Comparison of ENCODE assay signal across 7 cellular contexts in genomic region chrX:139930923-139931645, GRCh38. TPM values are rescaled to one million over a fixed set of nuclear protein-coding genes. Genes with fewer than 3 reads are reported as not detected.
DNase-seq lines count a peak whose midpoint lies in the region; ATAC-seq, FAIRE-seq and TF ChIP-seq lines count a peak whose summit lies in the region.

No MANE protein-coding gene starts in this region.

- no peaks in the 10 kb centered on the region for H3K9me3 ChIP-seq in left ventricle myocardium inferior (replicated peaks)

- H3K27me3 ChIP-seq in left ventricle myocardium inferior (ENCODE audit: low read depth) = no peaks in the 10 kb centered on the region

- H3K4me1 Mint-ChIP-seq in activated naive CD4-positive, alpha-beta T cell treated with anti-CD3 and anti-CD28 coated beads for 36 hours (ENCODE audit: low read depth) = peaks cover 21% of the 10 kb centered on the region

- CTCF ChIA-PET in activated naive CD4-positive, alpha-beta T cell treated with anti-CD3 and anti-CD28 coated beads for 36 hours (lab: Charles Lee) = no interaction called here

- TF ChIP-seq CTCF in left ventricle myocardium inferior (IDR thresholded peaks at IDR 0.05; ENCODE audit: borderline replicate concordance) (no peak), retinal pigment epithelial cell (conservative IDR thresholded peaks at IDR 0.05; ENCODE audit: low read depth, low read length) (no peak)

- intact Hi-C loops in activated naive CD4-positive, alpha-beta T cell treated with anti-CD3 and anti-CD28 coated beads for 36 hours (cut with micrococcal nuclease) = loop anchor here (2.0 to 10.0 kb wide), 3 partner anchors 22 to 114 kb away; no protein-coding TSS in a partner anchor
- intact Hi-C loops in left ventricle myocardium inferior (cut with micrococcal nuclease) = loop anchor here (1.0 kb wide), 1 partner anchor 49 kb away; no protein-coding TSS in a partner anchor

- H3K27me3 Mint-ChIP-seq in activated naive CD4-positive, alpha-beta T cell treated with anti-CD3 and anti-CD28 coated beads for 36 hours (ENCODE audit: low read depth) = no peaks in the 10 kb centered on the region

- H3K9me3 Mint-ChIP-seq in activated naive CD4-positive, alpha-beta T cell treated with anti-CD3 and anti-CD28 coated beads for 36 hours = no peaks in the 10 kb centered on the region

- H3K36me3 Mint-ChIP-seq in activated naive CD4-positive, alpha-beta T cell treated with anti-CD3 and anti-CD28 coated beads for 36 hours (ENCODE audit: low read depth) = no peaks in the 10 kb centered on the region

- no peaks in the 10 kb centered on the region for H3K4me1 ChIP-seq in left ventricle myocardium inferior

- H3K4me3 ChIP-seq in left ventricle myocardium inferior = peak overlapping the region; percentile 83
- peak overlapping the region; percentile 70 for H3K4me3 ChIP-seq in retinal pigment epithelial cell (ENCODE audit: low read length)

- peak; percentile 76 for FAIRE-seq in GM18507 (lab: Jason Lieb, UNC)

- no peak for ATAC-seq in HG03469 (IDR thresholded peaks at IDR 0.05; ENCODE audit: unreplicated experiment)

- no peaks in the 10 kb centered on the region for H3K36me3 ChIP-seq in left ventricle myocardium inferior

- peak overlapping the region; percentile 53 for H3K27ac Mint-ChIP-seq in activated naive CD4-positive, alpha-beta T cell treated with anti-CD3 and anti-CD28 coated beads for 36 hours

- no peak for DNase-seq in GM18507 (ENCODE audit: extremely low spot score, insufficient read length, low read depth)
- DNase-seq in NCI-H69 (lab: John Stamatoyannopoulos, UW) = peak; percentile 60
- DNase-seq in activated naive CD4-positive, alpha-beta T cell treated with anti-CD3 and anti-CD28 coated beads for 36 hours = peak; percentile 7
- DNase-seq in left ventricle myocardium inferior = peak; percentile 12
- DNase-seq in retinal pigment epithelial cell (ENCODE audit: low read depth) = no peak
- DNase-seq in NCI-H2081 treated with DMSO at 0.1 percent for 48 hours (lab: John Stamatoyannopoulos, UW) = no peak

- no peak overlapping the region for H3K27ac ChIP-seq in left ventricle myocardium inferior (replicated peaks)

- H3K4me3 Mint-ChIP-seq in activated naive CD4-positive, alpha-beta T cell treated with anti-CD3 and anti-CD28 coated beads for 36 hours = peak overlapping the region; percentile 74

RNA-seq across cellular contexts. Expression of gene ATP11C, which starts 1.8 kb away (rescaled TPM):
- total RNA-seq in activated naive CD4-positive, alpha-beta T cell treated with anti-CD3 and anti-CD28 coated beads for 36 hours = 10 to 100 TPM; 18.3 to 20.8 TPM
- 3.7 TPM for total RNA-seq in left ventricle myocardium inferior

RNA-seq across cellular contexts. Expression of gene CXorf66, which starts 34.2 kb away (rescaled TPM):
- total RNA-seq in activated naive CD4-positive, alpha-beta T cell treated with anti-CD3 and anti-CD28 coated beads for 36 hours = not detected
- not detected for total RNA-seq in left ventricle myocardium inferior

Comparison
In these comparisons a context has a peak if more than half of its experiments do, and no peak if none do; other contexts are left out.
1. DNase-seq: peak in NCI-H69 (single experiment), activated naive CD4-positive, alpha-beta T cell treated with anti-CD3 and anti-CD28 coated beads for 36 hours (single experiment) and left ventricle myocardium inferior (single experiment); none in GM18507 (single experiment), retinal pigment epithelial cell (single experiment) and NCI-H2081 treated with DMSO at 0.1 percent for 48 hours (single experiment).